1 cellular context compared by ENCODE assay signal in the genomic region with DNA sequence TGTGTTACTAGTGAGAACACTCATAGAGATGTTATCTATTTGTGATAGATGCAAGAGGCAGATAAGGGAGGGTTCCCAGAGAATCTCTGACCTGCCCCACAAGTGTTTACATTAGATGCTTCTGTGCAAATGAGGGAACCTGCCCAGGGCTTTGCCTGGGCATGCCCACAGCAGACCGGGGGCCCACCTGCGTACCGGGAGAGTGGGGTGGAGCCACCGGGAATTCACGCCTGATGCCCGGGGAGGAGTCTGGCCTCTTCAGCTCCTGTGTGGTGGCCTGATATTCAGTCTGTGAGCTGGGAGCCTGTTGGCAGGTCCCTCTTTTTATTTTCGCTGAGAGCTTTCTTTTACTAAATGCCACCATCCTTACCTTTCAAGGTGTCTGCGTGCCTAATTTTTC.
A peak's percentile ranks its signal among the peaks of the same experiment; 100 is the strongest.
TF ChIP-seq lines count a peak whose summit lies in the region.

No MANE protein-coding gene starts in this region.

TF ChIP-seq in HepG2, 621 proteins besides CTCF, POLR2A, EP300 and RAD21 (continued from another document and continues in another):
- TF ChIP-seq PHF5A (CRISPR knock-in tag; IDR thresholded peaks at IDR 0.05; ENCODE audit: low read depth, unreplicated experiment), result no peak
- no peak for TF ChIP-seq MYPOP (CRISPR knock-in tag; IDR thresholded peaks at IDR 0.05)
- no peak for TF ChIP-seq PAWR (CRISPR knock-in tag; IDR thresholded peaks at IDR 0.05; ENCODE audit: borderline replicate concordance)
- TF ChIP-seq NR1H2 (CRISPR knock-in tag; IDR thresholded peaks at IDR 0.05; ENCODE audit: borderline replicate concordance, low read depth), result no peak
- peak; percentile 57; the same call in 1 of the 2 replicates for TF ChIP-seq ELF3 (CRISPR knock-in tag; IDR thresholded peaks at IDR 0.05)
- TF ChIP-seq SCMH1 (CRISPR knock-in tag; IDR thresholded peaks at IDR 0.05; ENCODE audit: borderline replicate concordance), result no peak
- no peak for TF ChIP-seq NR3C1 (CRISPR knock-in tag; IDR thresholded peaks at IDR 0.05)
- TF ChIP-seq RCOR2 (CRISPR knock-in tag; IDR thresholded peaks at IDR 0.05), result peak; percentile 75
- no peak for TF ChIP-seq CAMTA2 (CRISPR knock-in tag; IDR thresholded peaks at IDR 0.05; ENCODE audit: borderline replicate concordance)
- peak; percentile 57; the same call in 1 of the 2 replicates for TF ChIP-seq YEATS4 (CRISPR knock-in tag; IDR thresholded peaks at IDR 0.05; ENCODE audit: borderline replicate concordance)
- 0 out of 2 replicates have a peak, but pooled peaks have one; percentile 31 for TF ChIP-seq SMAD9 (CRISPR knock-in tag; IDR thresholded peaks at IDR 0.05)
- TF ChIP-seq CBX1 (IDR thresholded peaks at IDR 0.05; ENCODE audit: low read depth), result peak; percentile 18
- peak; percentile 56; the same call in 1 of the 2 replicates for TF ChIP-seq FOXP4 (CRISPR knock-in tag; IDR thresholded peaks at IDR 0.05)
- TF ChIP-seq ZNF609 (CRISPR knock-in tag; IDR thresholded peaks at IDR 0.05; ENCODE audit: borderline replicate concordance), result no peak
- no peak for TF ChIP-seq ZNF589 (CRISPR knock-in tag; conservative IDR thresholded peaks at IDR 0.05)
- TF ChIP-seq GATA4 (IDR thresholded peaks at IDR 0.05; ENCODE audit: borderline replicate concordance, low read depth), result peak; percentile 69; the same call in 1 of the 2 replicates
- no peak for TF ChIP-seq RARG (CRISPR knock-in tag; IDR thresholded peaks at IDR 0.05; ENCODE audit: low read depth)
- TF ChIP-seq ZNF614 (CRISPR knock-in tag; IDR thresholded peaks at IDR 0.05; ENCODE audit: borderline replicate concordance), result 0 out of 2 replicates have a peak, but pooled peaks have one; percentile 51
- TF ChIP-seq HOXA9 (CRISPR knock-in tag; IDR thresholded peaks at IDR 0.05; ENCODE audit: borderline replicate concordance), result no peak
- no peak for TF ChIP-seq ZNF3 (CRISPR knock-in tag; IDR thresholded peaks at IDR 0.05)
- TF ChIP-seq MIXL1 (CRISPR knock-in tag; IDR thresholded peaks at IDR 0.05), result peak; percentile 41; the same call in 1 of the 2 replicates
- TF ChIP-seq FOXM1 (CRISPR knock-in tag; IDR thresholded peaks at IDR 0.05), result no peak
- TF ChIP-seq AHDC1 (CRISPR knock-in tag; IDR thresholded peaks at IDR 0.05; ENCODE audit: borderline replicate concordance), result peak; percentile 33; the same call in 1 of the 2 replicates
- no peak for TF ChIP-seq MEIS1 (CRISPR knock-in tag; IDR thresholded peaks at IDR 0.05; ENCODE audit: borderline replicate concordance)
- TF ChIP-seq MEIS2 (CRISPR knock-in tag; IDR thresholded peaks at IDR 0.05), result 0 out of 2 replicates have a peak, but pooled peaks have one; percentile 32
- TF ChIP-seq POGK (CRISPR knock-in tag; conservative IDR thresholded peaks at IDR 0.05), result peak; percentile 54; the same call in 1 of the 2 replicates
- TF ChIP-seq TRIM22 (IDR thresholded peaks at IDR 0.05), result no peak
- no peak for TF ChIP-seq CBX2 (IDR thresholded peaks at IDR 0.05; ENCODE audit: low read depth, low read length)
- no peak for TF ChIP-seq CBX2 (CRISPR knock-in tag; IDR thresholded peaks at IDR 0.05; ENCODE audit: low read depth)
- TF ChIP-seq CREB3 (CRISPR knock-in tag; IDR thresholded peaks at IDR 0.05), result no peak
- TF ChIP-seq SP140L (CRISPR knock-in tag; IDR thresholded peaks at IDR 0.05; ENCODE audit: borderline replicate concordance), result no peak
- TF ChIP-seq ATF1 (CRISPR knock-in tag; IDR thresholded peaks at IDR 0.05), result no peak
- TF ChIP-seq PAXIP1 (CRISPR knock-in tag; conservative IDR thresholded peaks at IDR 0.05), result peak; percentile 55
- peak; percentile 89 for TF ChIP-seq GATAD2A (CRISPR knock-in tag; IDR thresholded peaks at IDR 0.05)
- TF ChIP-seq MXI1 (IDR thresholded peaks at IDR 0.05; ENCODE audit: borderline replicate concordance, low read depth, low read length), result 0 out of 3 replicates have a peak, but pooled peaks have one; percentile 42
